Comparison of ENCODE assay signal across 2 cellular contexts in the genomic region with DNA sequence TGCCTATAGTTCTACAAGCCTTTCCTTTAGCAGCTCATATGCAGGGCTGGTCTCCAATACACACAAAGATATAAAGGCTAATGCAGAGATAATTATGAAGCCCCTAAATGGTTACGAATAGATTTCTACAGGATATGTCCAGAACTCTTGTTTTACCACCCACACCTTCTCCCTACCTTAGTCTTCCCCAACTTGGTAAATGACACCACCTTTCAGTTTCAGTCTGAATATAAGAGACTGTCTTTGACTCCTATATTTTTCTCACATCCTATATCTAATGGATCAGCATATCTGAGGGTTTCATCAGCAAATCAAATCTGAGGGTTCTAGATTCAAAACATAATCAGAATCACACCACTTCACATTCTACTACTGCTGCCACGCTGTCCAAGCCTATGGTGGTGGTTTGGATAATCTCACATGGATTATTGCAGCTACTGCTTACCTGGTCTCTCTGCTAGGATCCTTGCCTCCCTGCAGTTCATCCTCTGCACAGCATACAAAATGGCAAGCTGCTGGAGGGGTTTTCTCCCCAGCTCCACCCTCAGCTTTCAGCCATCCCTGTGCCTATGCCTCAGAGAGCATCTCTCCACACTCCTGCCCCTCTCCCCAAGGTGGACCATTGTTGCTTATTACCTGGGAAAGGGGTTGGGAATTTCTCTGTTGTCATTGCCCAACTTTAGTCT.
TF ChIP-seq lines count a peak whose summit lies in the region.

No MANE protein-coding gene starts in this region.

TF ChIP-seq in GM23338, 12 proteins besides CTCF, POLR2A, EP300 and RAD21 (continues in another document):
- TF ChIP-seq, protein P1, sequence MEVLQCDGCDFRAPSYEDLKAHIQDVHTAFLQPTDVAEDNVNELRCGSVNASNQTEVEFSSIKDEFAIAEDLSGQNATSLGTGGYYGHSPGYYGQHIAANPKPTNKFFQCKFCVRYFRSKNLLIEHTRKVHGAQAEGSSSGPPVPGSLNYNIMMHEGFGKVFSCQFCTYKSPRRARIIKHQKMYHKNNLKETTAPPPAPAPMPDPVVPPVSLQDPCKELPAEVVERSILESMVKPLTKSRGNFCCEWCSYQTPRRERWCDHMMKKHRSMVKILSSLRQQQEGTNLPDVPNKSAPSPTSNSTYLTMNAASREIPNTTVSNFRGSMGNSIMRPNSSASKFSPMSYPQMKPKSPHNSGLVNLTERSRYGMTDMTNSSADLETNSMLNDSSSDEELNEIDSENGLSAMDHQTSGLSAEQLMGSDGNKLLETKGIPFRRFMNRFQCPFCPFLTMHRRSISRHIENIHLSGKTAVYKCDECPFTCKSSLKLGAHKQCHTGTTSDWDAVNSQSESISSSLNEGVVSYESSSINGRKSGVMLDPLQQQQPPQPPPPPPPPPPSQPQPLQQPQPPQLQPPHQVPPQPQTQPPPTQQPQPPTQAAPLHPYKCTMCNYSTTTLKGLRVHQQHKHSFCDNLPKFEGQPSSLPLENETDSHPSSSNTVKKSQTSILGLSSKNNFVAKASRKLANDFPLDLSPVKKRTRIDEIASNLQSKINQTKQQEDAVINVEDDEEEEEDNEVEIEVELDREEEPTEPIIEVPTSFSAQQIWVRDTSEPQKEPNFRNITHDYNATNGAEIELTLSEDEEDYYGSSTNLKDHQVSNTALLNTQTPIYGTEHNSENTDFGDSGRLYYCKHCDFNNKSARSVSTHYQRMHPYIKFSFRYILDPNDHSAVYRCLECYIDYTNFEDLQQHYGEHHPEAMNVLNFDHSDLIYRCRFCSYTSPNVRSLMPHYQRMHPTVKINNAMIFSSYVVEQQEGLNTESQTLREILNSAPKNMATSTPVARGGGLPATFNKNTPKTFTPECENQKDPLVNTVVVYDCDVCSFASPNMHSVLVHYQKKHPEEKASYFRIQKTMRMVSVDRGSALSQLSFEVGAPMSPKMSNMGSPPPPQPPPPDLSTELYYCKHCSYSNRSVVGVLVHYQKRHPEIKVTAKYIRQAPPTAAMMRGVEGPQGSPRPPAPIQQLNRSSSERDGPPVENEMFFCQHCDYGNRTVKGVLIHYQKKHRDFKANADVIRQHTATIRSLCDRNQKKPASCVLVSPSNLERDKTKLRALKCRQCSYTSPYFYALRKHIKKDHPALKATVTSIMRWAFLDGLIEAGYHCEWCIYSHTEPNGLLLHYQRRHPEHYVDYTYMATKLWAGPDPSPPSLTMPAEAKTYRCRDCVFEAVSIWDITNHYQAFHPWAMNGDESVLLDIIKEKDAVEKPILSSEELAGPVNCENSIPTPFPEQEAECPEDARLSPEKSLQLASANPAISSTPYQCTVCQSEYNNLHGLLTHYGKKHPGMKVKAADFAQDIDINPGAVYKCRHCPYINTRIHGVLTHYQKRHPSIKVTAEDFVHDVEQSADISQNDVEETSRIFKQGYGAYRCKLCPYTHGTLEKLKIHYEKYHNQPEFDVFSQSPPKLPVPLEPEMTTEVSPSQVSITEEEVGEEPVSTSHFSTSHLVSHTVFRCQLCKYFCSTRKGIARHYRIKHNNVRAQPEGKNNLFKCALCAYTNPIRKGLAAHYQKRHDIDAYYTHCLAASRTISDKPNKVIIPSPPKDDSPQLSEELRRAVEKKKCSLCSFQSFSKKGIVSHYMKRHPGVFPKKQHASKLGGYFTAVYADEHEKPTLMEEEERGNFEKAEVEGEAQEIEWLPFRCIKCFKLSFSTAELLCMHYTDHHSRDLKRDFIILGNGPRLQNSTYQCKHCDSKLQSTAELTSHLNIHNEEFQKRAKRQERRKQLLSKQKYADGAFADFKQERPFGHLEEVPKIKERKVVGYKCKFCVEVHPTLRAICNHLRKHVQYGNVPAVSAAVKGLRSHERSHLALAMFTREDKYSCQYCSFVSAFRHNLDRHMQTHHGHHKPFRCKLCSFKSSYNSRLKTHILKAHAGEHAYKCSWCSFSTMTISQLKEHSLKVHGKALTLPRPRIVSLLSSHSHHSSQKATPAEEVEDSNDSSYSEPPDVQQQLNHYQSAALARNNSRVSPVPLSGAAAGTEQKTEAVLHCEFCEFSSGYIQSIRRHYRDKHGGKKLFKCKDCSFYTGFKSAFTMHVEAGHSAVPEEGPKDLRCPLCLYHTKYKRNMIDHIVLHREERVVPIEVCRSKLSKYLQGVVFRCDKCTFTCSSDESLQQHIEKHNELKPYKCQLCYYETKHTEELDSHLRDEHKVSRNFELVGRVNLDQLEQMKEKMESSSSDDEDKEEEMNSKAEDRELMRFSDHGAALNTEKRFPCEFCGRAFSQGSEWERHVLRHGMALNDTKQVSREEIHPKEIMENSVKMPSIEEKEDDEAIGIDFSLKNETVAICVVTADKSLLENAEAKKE (CRISPR knock-in tag; IDR thresholded peaks at IDR 0.05), result no peak
- no peak for TF ChIP-seq EZH2phosphoT487 (IDR thresholded peaks at IDR 0.05; ENCODE audit: unreplicated experiment)
- TF ChIP-seq, protein P2, sequence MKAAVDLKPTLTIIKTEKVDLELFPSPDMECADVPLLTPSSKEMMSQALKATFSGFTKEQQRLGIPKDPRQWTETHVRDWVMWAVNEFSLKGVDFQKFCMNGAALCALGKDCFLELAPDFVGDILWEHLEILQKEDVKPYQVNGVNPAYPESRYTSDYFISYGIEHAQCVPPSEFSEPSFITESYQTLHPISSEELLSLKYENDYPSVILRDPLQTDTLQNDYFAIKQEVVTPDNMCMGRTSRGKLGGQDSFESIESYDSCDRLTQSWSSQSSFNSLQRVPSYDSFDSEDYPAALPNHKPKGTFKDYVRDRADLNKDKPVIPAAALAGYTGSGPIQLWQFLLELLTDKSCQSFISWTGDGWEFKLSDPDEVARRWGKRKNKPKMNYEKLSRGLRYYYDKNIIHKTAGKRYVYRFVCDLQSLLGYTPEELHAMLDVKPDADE (IDR thresholded peaks at IDR 0.05), result no peak
- no peak for TF ChIP-seq ZNF114 (CRISPR knock-in tag; IDR thresholded peaks at IDR 0.05)
- no peak for TF ChIP-seq NANOG (IDR thresholded peaks at IDR 0.05; ENCODE audit: borderline replicate concordance)
- no peak for TF ChIP-seq CREB1 (CRISPR knock-in tag; IDR thresholded peaks at IDR 0.05; ENCODE audit: low read depth)
- TF ChIP-seq JUNB (IDR thresholded peaks at IDR 0.05; ENCODE audit: unreplicated experiment), result no peak
- no peak for TF ChIP-seq ZNF331 (CRISPR knock-in tag; IDR thresholded peaks at IDR 0.05; ENCODE audit: low read depth)
- TF ChIP-seq STAT1 (IDR thresholded peaks at IDR 0.05; ENCODE audit: unreplicated experiment), result no peak

TF ChIP-seq in H1, 55 proteins besides CTCF, POLR2A, EP300 and RAD21 (continued from another document):
- TF ChIP-seq TAF1 (IDR thresholded peaks at IDR 0.05; ENCODE audit: low read depth, low read length) (no peak), CEBPB (IDR thresholded peaks at IDR 0.05; ENCODE audit: low read depth, low read length) (no peak), TAF7 (optimal IDR thresholded peaks at IDR 0.05; ENCODE audit: borderline replicate concordance, low read depth, low read length) (no peak), CREB1 (IDR thresholded peaks at IDR 0.05) (no peak), RFX5 (IDR thresholded peaks at IDR 0.05; ENCODE audit: borderline replicate concordance, low read depth, low read length) (no peak), ZNF274 (IDR thresholded peaks at IDR 0.05; ENCODE audit: borderline replicate concordance, extremely low read depth, low read length) (no peak)
- TF ChIP-seq, protein P3, sequence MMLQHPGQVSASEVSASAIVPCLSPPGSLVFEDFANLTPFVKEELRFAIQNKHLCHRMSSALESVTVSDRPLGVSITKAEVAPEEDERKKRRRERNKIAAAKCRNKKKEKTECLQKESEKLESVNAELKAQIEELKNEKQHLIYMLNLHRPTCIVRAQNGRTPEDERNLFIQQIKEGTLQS (IDR thresholded peaks at IDR 0.05; ENCODE audit: insufficient read depth, low read depth, low read length), result no peak
